Comparison of ENCODE assay signal across 9 cellular contexts in the genomic region with DNA sequence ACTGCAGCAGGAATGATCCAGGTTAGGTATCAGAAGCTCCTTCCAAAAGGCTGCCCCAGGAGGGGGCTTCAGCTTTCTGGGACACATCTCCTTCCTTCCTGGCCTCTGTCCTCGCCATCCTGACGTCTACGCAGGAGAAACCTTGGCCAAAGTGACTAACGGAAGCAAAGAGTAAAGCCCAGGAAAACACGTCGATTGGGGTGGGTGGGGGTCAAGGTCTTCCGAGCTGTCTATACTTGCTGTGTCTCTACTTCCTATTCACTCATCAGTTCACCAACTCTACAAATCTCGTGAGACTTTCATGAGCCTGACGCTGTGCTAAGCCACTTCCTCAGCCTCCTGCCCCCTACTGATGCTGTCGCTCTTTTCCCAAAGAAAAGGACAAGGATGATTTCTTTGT.
DNase-seq lines count a peak whose midpoint lies in the region; ATAC-seq and TF ChIP-seq lines count a peak whose summit lies in the region.
"Had no signal": no experiment of that assay in that cellular context is flagged by ENCODE, and none has a peak within 500 bp of the region (broad histone marks: within the 10 kb centered on the region; RNA-seq: fewer than 3 reads in every experiment).

No MANE protein-coding gene starts in this region.

- no peaks in the 10 kb centered on the region for H3K9me3 ChIP-seq in CD8-positive, alpha-beta T cell (ENCODE audit: low read length)
- H3K9me3 ChIP-seq in mesodermal cell (ENCODE audit: control insufficient read depth, low read length), result no peaks in the 10 kb centered on the region

- H3K27ac ChIP-seq in CD8-positive, alpha-beta T cell (ENCODE audit: low read depth, low read length), result peak overlapping the region; percentile 45
- peak overlapping the region; percentile 29 for H3K27ac ChIP-seq in mesodermal cell (ENCODE audit: low read depth, low read length, severe bottlenecking)
- H3K27ac ChIP-seq: VCaP had no signal

- H3K4me3 Mint-ChIP-seq in CD8-positive, alpha-beta T cell, result peak overlapping the region; percentile 78
- peak overlapping the region; percentile 49 for H3K4me3 Mint-ChIP-seq in activated T-cell treated with anti-CD3 and anti-CD28 coated beads, Interleukin-2, amount 50 U/mL, for 4 hours
- H3K4me3 Mint-ChIP-seq in progenitor cell of endocrine pancreas (ENCODE audit: low read depth) (no peak overlapping the region), Calu3 (ENCODE audit: low read depth, unreplicated experiment) (no peak overlapping the region)

- no peaks in the 10 kb centered on the region for H3K36me3 Mint-ChIP-seq in CD8-positive, alpha-beta T cell
- no peaks in the 10 kb centered on the region for H3K36me3 Mint-ChIP-seq in activated T-cell treated with anti-CD3 and anti-CD28 coated beads, Interleukin-2, amount 50 U/mL, for 4 hours (ENCODE audit: insufficient read depth)
- H3K36me3 Mint-ChIP-seq in progenitor cell of endocrine pancreas (ENCODE audit: insufficient read depth) (no peaks in the 10 kb centered on the region), Calu3 (ENCODE audit: insufficient read depth, unreplicated experiment) (no peaks in the 10 kb centered on the region)

- WGBS in mesodermal cell (ENCODE audit: insufficient coverage in 2 of 2), 2 experiments, result 77 to 80% methylated on average over 7 to 8 of the region's 10 CpGs

- H3K27me3 Mint-ChIP-seq in CD8-positive, alpha-beta T cell (ENCODE audit: low read depth), result no peaks in the 10 kb centered on the region
- no peaks in the 10 kb centered on the region for H3K27me3 Mint-ChIP-seq in activated T-cell treated with anti-CD3 and anti-CD28 coated beads, Interleukin-2, amount 50 U/mL, for 4 hours (ENCODE audit: low read depth)
- peaks cover 16% of the 10 kb centered on the region for H3K27me3 Mint-ChIP-seq in progenitor cell of endocrine pancreas
- H3K27me3 Mint-ChIP-seq in Calu3 (ENCODE audit: unreplicated experiment), result peaks cover 39% of the 10 kb centered on the region

- POLR2A ChIA-PET in CD8-positive, alpha-beta T cell (lab: Charles Lee), result no interaction called here

- intact Hi-C loops in CD8-positive, alpha-beta T cell (cut with DNase I, micrococcal nuclease), result no loop called here
- intact Hi-C loops in Calu3 (cut with micrococcal nuclease; ENCODE audit: unreplicated experiment), result no loop called here

- no peaks in the 10 kb centered on the region for H3K36me3 ChIP-seq in CD8-positive, alpha-beta T cell (ENCODE audit: insufficient read depth, low read length)
- H3K36me3 ChIP-seq in mesodermal cell (ENCODE audit: control insufficient read depth, insufficient read depth, low read length), result no peaks in the 10 kb centered on the region

- CTCF ChIA-PET in CD8-positive, alpha-beta T cell (lab: Charles Lee), result interaction anchor here (0.7 to 5.1 kb wide), 12 partner anchors 10 to 242 kb away, joined by 3 to 54 read pairs (median 6); no protein-coding TSS in a partner anchor
- CTCF ChIA-PET in Calu3 (lab: Charles Lee), result no interaction called here

- no TSS peak for BruUV-seq in Calu3 (replicated peaks; lab: Mats Ljungman, UMichigan)

- H3K27me3 ChIP-seq in CD8-positive, alpha-beta T cell (ENCODE audit: insufficient read depth, low read length), result no peaks in the 10 kb centered on the region

- peaks cover 16% of the 10 kb centered on the region for H3K4me1 Mint-ChIP-seq in CD8-positive, alpha-beta T cell (ENCODE audit: low read depth)
- peaks cover 15% of the 10 kb centered on the region for H3K4me1 Mint-ChIP-seq in activated T-cell treated with anti-CD3 and anti-CD28 coated beads, Interleukin-2, amount 50 U/mL, for 4 hours (ENCODE audit: low read depth)
- peaks cover 10% of the 10 kb centered on the region for H3K4me1 Mint-ChIP-seq in progenitor cell of endocrine pancreas (ENCODE audit: low read depth)
- no peaks in the 10 kb centered on the region for H3K4me1 Mint-ChIP-seq in Calu3 (ENCODE audit: low read depth, unreplicated experiment)

- peak overlapping the region; percentile 65 for H3K4me3 ChIP-seq in CD8-positive, alpha-beta T cell (ENCODE audit: low read depth, low read length)
- H3K4me3 ChIP-seq in mesodermal cell (ENCODE audit: extremely low read depth, insufficient read depth, low read length, poor library complexity, severe bottlenecking), result no peak overlapping the region

- TF ChIP-seq CTCF in CD8-positive, alpha-beta T cell (IDR thresholded peaks at IDR 0.05), result no peak
- TF ChIP-seq CTCF in progenitor cell of endocrine pancreas (IDR thresholded peaks at IDR 0.05; ENCODE audit: unreplicated experiment), result no peak
- no peak for TF ChIP-seq CTCF in Calu3 (IDR thresholded peaks at IDR 0.05; ENCODE audit: unreplicated experiment)

- peaks cover 8% of the 10 kb centered on the region for H3K4me1 ChIP-seq in CD8-positive, alpha-beta T cell (ENCODE audit: insufficient read depth, low read length)
- H3K4me1 ChIP-seq in mesodermal cell (ENCODE audit: control insufficient read depth, insufficient read depth, low read length, poor library complexity, severe bottlenecking), result peaks cover 17% of the 10 kb centered on the region

- ATAC-seq in CD8-positive, alpha-beta T cell, result peak; percentile 72
- peak; percentile 81 for ATAC-seq in HG03064 (IDR thresholded peaks at IDR 0.05; ENCODE audit: low read depth, unreplicated experiment)
- ATAC-seq in activated T-cell treated with anti-CD3 and anti-CD28 coated beads, Interleukin-2, amount 50 U/mL, for 4 hours, result peak; percentile 29 to 63

- peak overlapping the region; percentile 75 for H3K27ac Mint-ChIP-seq in CD8-positive, alpha-beta T cell
- H3K27ac Mint-ChIP-seq in progenitor cell of endocrine pancreas (no peak overlapping the region), Calu3 (ENCODE audit: unreplicated experiment) (no peak overlapping the region)

- DNase-seq in CD8-positive, alpha-beta T cell, result no peak
- no peak for DNase-seq in activated T-cell treated with anti-CD3 and anti-CD28 coated beads, Interleukin-2, amount 50 U/mL, for 4 hours
- DNase-seq in DMS53 (lab: John Stamatoyannopoulos, UW), result no peak
- DNase-seq in COLO668 (lab: John Stamatoyannopoulos, UW; ENCODE audit: unreplicated experiment), result no peak
- DNase-seq in progenitor cell of endocrine pancreas (ENCODE audit: low spot score, unreplicated experiment), result no peak
- DNase-seq in Calu3, result no peak

- no peaks in the 10 kb centered on the region for H3K9me3 Mint-ChIP-seq in CD8-positive, alpha-beta T cell
- no peaks in the 10 kb centered on the region for H3K9me3 Mint-ChIP-seq in activated T-cell treated with anti-CD3 and anti-CD28 coated beads, Interleukin-2, amount 50 U/mL, for 4 hours
- no peaks in the 10 kb centered on the region for H3K9me3 Mint-ChIP-seq in progenitor cell of endocrine pancreas (ENCODE audit: low read depth)
- H3K9me3 Mint-ChIP-seq in Calu3 (ENCODE audit: low read depth, unreplicated experiment), result no peaks in the 10 kb centered on the region

Comparison
In these comparisons a context has a peak if more than half of its experiments do, and no peak if none do; other contexts are left out.
1. H3K4me3 Mint-ChIP-seq: peak in CD8-positive, alpha-beta T cell (single experiment) and activated T-cell treated with anti-CD3 and anti-CD28 coated beads, Interleukin-2, amount 50 U/mL, for 4 hours (single experiment); none in progenitor cell of endocrine pancreas (single experiment) and Calu3 (single experiment).
2. Peak in every context shown above with its lines, with median percentiles within 50 percentile points of each other: ATAC-seq.